Comparison of ENCODE assay signal across 18 cellular contexts in genomic region chr17:78428842-78429617, GRCh38. TPM values are rescaled to one million over a fixed set of nuclear protein-coding genes. Genes with fewer than 3 reads are reported as not detected.
DNase-seq lines count a peak whose midpoint lies in the region; ATAC-seq and TF ChIP-seq lines count a peak whose summit lies in the region.
"Had no signal": no experiment of that assay in that cellular context is flagged by ENCODE, and none has a peak within 500 bp of the region (broad histone marks: within the 10 kb centered on the region; RNA-seq: fewer than 3 reads in every experiment).

No MANE protein-coding gene starts in this region.

- POLR2A ChIA-PET in IMR-90 (lab: Charles Lee; ENCODE audit: unreplicated experiment) = no interaction called here
- POLR2A ChIA-PET in WTC11 (lab: Charles Lee) = no interaction called here

- 93% methylated on average over 6 of the region's 24 CpGs; no CpG with 5 or more reads in 1 of the 2 experiments for WGBS in IMR-90 (ENCODE audit: extremely low coverage in 2 of 2, insufficient read length in 1 of 2), 2 experiments
- WGBS in gastroesophageal sphincter (ENCODE audit: low coverage in 1 of 2), 2 donors = 53 to 75% methylated on average over 7 to 12 of the region's 24 CpGs
- WGBS in prostate gland = 57% methylated on average over 24 of the region's 24 CpGs

- 0 out of 2 replicates have a peak overlapping the region, but pooled peaks have one; percentile 42 for H3K9ac ChIP-seq in IMR-90 (ENCODE audit: low read depth, low read length)
- H3K9ac ChIP-seq: BLaER1, KMS-11 had no signal

- peaks cover 30% of the 10 kb centered on the region for H3K36me3 Mint-ChIP-seq in WTC11

- ATAC-seq in IMR-90 (ENCODE audit: low read depth) (peak; percentile 28), WTC11 (no peak), gastroesophageal sphincter (peak; percentile 50), lower lobe of right lung (no peak), GM21528 (IDR thresholded peaks at IDR 0.05; ENCODE audit: low FRiP score, unreplicated experiment) (no peak)

- no peak for TF ChIP-seq CTCF in IMR-90 (conservative IDR thresholded peaks at IDR 0.05; ENCODE audit: low read depth, low read length)
- TF ChIP-seq CTCF in WTC11 (IDR thresholded peaks at IDR 0.05) = no peak
- no peak for TF ChIP-seq CTCF in gastroesophageal sphincter (IDR thresholded peaks at IDR 0.05)
- TF ChIP-seq CTCF in prostate gland (IDR thresholded peaks at IDR 0.05) = no peak
- no peak for TF ChIP-seq CTCF in lower lobe of right lung (IDR thresholded peaks at IDR 0.05)

- DNase-seq in IMR-90 = peak; percentile 25
- no peak for DNase-seq in WTC11 (ENCODE audit: low spot score)
- peak; percentile 68 for DNase-seq in prostate gland (ENCODE audit: low spot score)
- no peak for DNase-seq in NCI-H2107 (lab: John Stamatoyannopoulos, UW)
- no peak for DNase-seq in lower lobe of right lung
- DNase-seq: DMS153, EL, NCI-H1105 treated with DMSO at 0.1 percent for 48 hours, NCI-H187 treated with DMSO at 0.1 percent for 48 hours, NCI-H2171, NCI-H510A, Peyer's patch, SHP77 had no signal

- 0 out of 2 replicates have a peak overlapping the region, but pooled peaks have one; percentile 20 for H4K91ac ChIP-seq in IMR-90 (ENCODE audit: insufficient read depth, low read depth, low read length)

- H3K4ac ChIP-seq in IMR-90 (ENCODE audit: low read depth, low read length) = no peak overlapping the region

- no peak overlapping the region for H3K14ac ChIP-seq in IMR-90 (replicated peaks; ENCODE audit: low read depth, low read length)

- in situ Hi-C loops in IMR-90 (cut with MboI; ENCODE audit: low sequenced_read_pairs) = loop anchor here (10.0 kb wide), 2 partner anchors 134 to 314 kb away; no protein-coding TSS in a partner anchor

- H3K9me3 Mint-ChIP-seq in WTC11 = no peaks in the 10 kb centered on the region

- H3K27ac Mint-ChIP-seq in WTC11 = peak overlapping the region; percentile 83; the same call in 1 of the 2 replicates

- H4K8ac ChIP-seq in IMR-90 (ENCODE audit: low read depth in 2 of 2, low read length in 2 of 2) = 0 out of 4 replicates have a peak overlapping the region, but pooled peaks of 1 of the 2 experiments have one; percentile 48

- no peak overlapping the region for H2BK5ac ChIP-seq in IMR-90 (ENCODE audit: low read depth, low read length, poor library complexity, severe bottlenecking)

- H3K4me3 ChIP-seq in IMR-90 (ENCODE audit: insufficient read depth, low read depth, low read length) (no peak overlapping the region), gastroesophageal sphincter (no peak overlapping the region), prostate gland (no peak overlapping the region), lower lobe of right lung (no peak overlapping the region)
- H3K4me3 ChIP-seq: BLaER1, Peyer's patch had no signal

- H3K9me1 ChIP-seq in IMR-90 (ENCODE audit: insufficient read depth, low read length) = peaks cover 3% of the 10 kb centered on the region; the same call in 1 of the 2 replicates

- no peak for TF ChIP-seq RAD21 in IMR-90 (IDR thresholded peaks at IDR 0.05; ENCODE audit: low read length)

- no peak overlapping the region; the same call in 1 of the 2 replicates for H3K18ac ChIP-seq in IMR-90 (ENCODE audit: low read depth, low read length)

- H3K4me3 Mint-ChIP-seq in WTC11 = no peak overlapping the region

- dilution Hi-C loops in IMR-90 (cut with HindIII; ENCODE audit: low sequenced_read_pairs, unreplicated experiment) = no loop called here

- no peak overlapping the region for H2AFZ ChIP-seq in IMR-90 (replicated peaks; ENCODE audit: low read length, poor library complexity)

- H2BK20ac ChIP-seq in IMR-90 (ENCODE audit: low read depth, low read length) = no peak overlapping the region

- no peaks in the 10 kb centered on the region for H3K9me3 ChIP-seq in IMR-90 (ENCODE audit: control insufficient read depth, insufficient read depth, low read length)
- no peaks in the 10 kb centered on the region for H3K9me3 ChIP-seq in gastroesophageal sphincter
- no peaks in the 10 kb centered on the region for H3K9me3 ChIP-seq in prostate gland
- no peaks in the 10 kb centered on the region for H3K9me3 ChIP-seq in lower lobe of right lung
- H3K9me3 ChIP-seq: BLaER1, Peyer's patch had no signal

- H2BK120ac ChIP-seq in IMR-90 (ENCODE audit: low read depth, low read length) = no peak overlapping the region

- no peaks in the 10 kb centered on the region for H4K20me1 ChIP-seq in IMR-90 (ENCODE audit: insufficient read depth, low read length)

- H3K4me2 ChIP-seq in IMR-90 (ENCODE audit: low read depth, low read length) = no peak overlapping the region; the same call in 1 of the 2 replicates
- H3K4me2 ChIP-seq: BLaER1, KMS-11 had no signal

- H3K4me1 Mint-ChIP-seq in WTC11 = peaks cover 20% of the 10 kb centered on the region

- no peak overlapping the region for H3K56ac ChIP-seq in IMR-90 (ENCODE audit: extremely low read depth, insufficient read depth, low read length)

- no TSS peak for BruUV-seq in IMR-90 (replicated peaks; lab: Mats Ljungman, UMichigan)

- TF ChIP-seq EP300 in gastroesophageal sphincter (IDR thresholded peaks at IDR 0.05) = no peak

- CTCF ChIA-PET in IMR-90 (lab: Yijun Ruan, JAX) = no interaction called here
- CTCF ChIA-PET in WTC11 (lab: Charles Lee) = interaction anchor here (0.6 kb wide), 2 partner anchors 69 to 131 kb away, joined by 3 to 4 read pairs; no protein-coding TSS in a partner anchor

- TF ChIP-seq POLR2A in IMR-90 (IDR thresholded peaks at IDR 0.05; ENCODE audit: low read depth, low read length) = no peak
- no peak for TF ChIP-seq POLR2A in gastroesophageal sphincter (IDR thresholded peaks at IDR 0.05)
- no peak for TF ChIP-seq POLR2A in prostate gland (IDR thresholded peaks at IDR 0.05)

- H3K27ac ChIP-seq in IMR-90 (ENCODE audit: insufficient read depth, low read length) (peak overlapping the region; percentile 65; the same call in 1 of the 2 replicates), gastroesophageal sphincter (peak overlapping the region in 3 of 4 donors; percentile 4 to 24 (median 19)), prostate gland (peak overlapping the region; percentile 14 to 42), lower lobe of right lung (no peak overlapping the region)
- H3K27ac ChIP-seq: BLaER1, HL-60, KMS-11, Peyer's patch had no signal

- H3K4me1 ChIP-seq in IMR-90 (ENCODE audit: control insufficient read depth, insufficient read depth, low read length) (peaks cover 14% of the 10 kb centered on the region; the same call in 1 of the 2 replicates), gastroesophageal sphincter (peaks cover 0 to 30% (median 10%) of the 10 kb centered on the region in 3 donors), prostate gland (replicated peaks) (no peaks in the 10 kb centered on the region), lower lobe of right lung (peaks cover 24% of the 10 kb centered on the region)
- H3K4me1 ChIP-seq: Peyer's patch had no signal

- peaks cover 0 to 15% of the 10 kb centered on the region in 2 experiments; a peak in 1 of 4 replicates for H3K79me1 ChIP-seq in IMR-90 (ENCODE audit: low read depth in 1 of 2, low read length in 2 of 2)

- peaks cover 40% of the 10 kb centered on the region for H3K36me3 ChIP-seq in IMR-90 (ENCODE audit: control insufficient read depth, insufficient read depth, low read length)
- peaks cover 0 to 55% of the 10 kb centered on the region in 2 donors for H3K36me3 ChIP-seq in gastroesophageal sphincter
- no peaks in the 10 kb centered on the region for H3K36me3 ChIP-seq in prostate gland
- H3K36me3 ChIP-seq in lower lobe of right lung = peaks cover 62% of the 10 kb centered on the region

- no peak overlapping the region for H2AK9ac ChIP-seq in IMR-90 (replicated peaks; ENCODE audit: low read depth, low read length, poor library complexity)

- H3K27me3 ChIP-seq in IMR-90 (ENCODE audit: control insufficient read depth, insufficient read depth, low read length) (no peaks in the 10 kb centered on the region), gastroesophageal sphincter (no peaks in the 10 kb centered on the region), prostate gland (replicated peaks; ENCODE audit: insufficient read depth) (no peaks in the 10 kb centered on the region), lower lobe of right lung (ENCODE audit: low read depth) (no peaks in the 10 kb centered on the region)
- H3K27me3 ChIP-seq: BLaER1, Peyer's patch had no signal

- no peak overlapping the region for H2BK15ac ChIP-seq in IMR-90 (ENCODE audit: low read depth, low read length)

- peak overlapping the region; percentile 9; the same call in 1 of the 2 replicates for H2AK5ac ChIP-seq in IMR-90 (ENCODE audit: low read depth, low read length)

- intact Hi-C loops in IMR-90 (cut with micrococcal nuclease) (no loop called here), prostate gland (cut with DNase I) (no loop called here), lower lobe of right lung (cut with DNase I) (no loop called here)

- no peak overlapping the region for H3K23ac ChIP-seq in IMR-90 (ENCODE audit: low read depth, low read length)

- H4K5ac ChIP-seq in IMR-90 (ENCODE audit: low read depth, low read length) = peak overlapping the region; percentile 13; the same call in 1 of the 2 replicates

- no peaks in the 10 kb centered on the region for H3K27me3 Mint-ChIP-seq in WTC11 (ENCODE audit: low read depth)

TF ChIP-seq in IMR-90, 13 proteins besides CTCF, POLR2A, EP300 and RAD21 (continues in another document):
- TF ChIP-seq CEBPB (IDR thresholded peaks at IDR 0.05; ENCODE audit: low read depth, low read length) (0 out of 2 replicates have a peak, but pooled peaks have one; percentile 26), MXI1 (IDR thresholded peaks at IDR 0.05; ENCODE audit: borderline replicate concordance, low read depth, low read length) (no peak), SMC3 (IDR thresholded peaks at IDR 0.05; ENCODE audit: low read depth, low read length) (no peak)

TF ChIP-seq in WTC11, 78 proteins besides CTCF, POLR2A, EP300 and RAD21:
- TF ChIP-seq NFE2L1 (CRISPR knock-in tag; IDR thresholded peaks at IDR 0.05) (no peak), TCF7 (CRISPR knock-in tag; IDR thresholded peaks at IDR 0.05; ENCODE audit: low read depth) (no peak), ESRRA (CRISPR knock-in tag; IDR thresholded peaks at IDR 0.05; ENCODE audit: borderline replicate concordance) (no peak), MXD4 (CRISPR knock-in tag; IDR thresholded peaks at IDR 0.05; ENCODE audit: borderline replicate concordance) (no peak), ETV6 (CRISPR knock-in tag; IDR thresholded peaks at IDR 0.05) (no peak), SMAD4 (CRISPR knock-in tag; IDR thresholded peaks at IDR 0.05) (no peak)
TF ChIP-seq in WTC11: peak in this region for 0.

RNA-seq across cellular contexts. Expression of gene PGS1, which starts 50.6 kb away (rescaled TPM):
- total RNA-seq in IMR-90 (2012; rRNA removed) = 14.4 and 18.5 TPM in 2 replicates
- polyA plus RNA-seq in IMR-90 (2012; rRNA removed) = 35.5 and 43.2 TPM in 2 replicates
- polyA plus RNA-seq in IMR-90 (2012; cell fraction: cytosol; rRNA removed) = 26.3 and 45.8 TPM in 2 replicates
- polyA plus RNA-seq in IMR-90 (2012; cell fraction: nucleus; rRNA removed; ENCODE audit: low replicate concordance) = 189 and 191 TPM in 2 replicates
- total RNA-seq in WTC11 (2021) = 45.4 to 51.4 TPM (median 47.0 TPM) in 3 replicates
- 10 to 100 TPM; 24.1 to 53.0 (median 38.8) TPM for total RNA-seq in gastroesophageal sphincter
- total RNA-seq in prostate gland = 10 to 100 TPM; 29.2 to 57.4 TPM
- 90.9 TPM for total RNA-seq in lower lobe of right lung

Comparison
In these comparisons a context has a peak if more than half of its experiments do, and no peak if none do; other contexts are left out.
1. ATAC-seq: peak in IMR-90 (single experiment) and gastroesophageal sphincter (single experiment); none in WTC11 (single experiment), lower lobe of right lung (0 of 2) and GM21528 (single experiment).
2. DNase-seq: peak in IMR-90 (single experiment) and prostate gland (single experiment); none in WTC11 (single experiment), NCI-H2107 (single experiment) and lower lobe of right lung (single experiment).